In genomic region chr10:77004917-77005564, GRCh38 we compare ENCODE assay signal across 8 cellular contexts.
DNase-seq lines count a peak whose midpoint lies in the region; ATAC-seq and TF ChIP-seq lines count a peak whose summit lies in the region.

No MANE protein-coding gene starts in this region.

- H3K4me1 ChIP-seq in OCI-LY3 (ENCODE audit: low read length), result peaks cover 11% of the 10 kb centered on the region
- no peaks in the 10 kb centered on the region for H3K4me1 ChIP-seq in mucosa of descending colon (ENCODE audit: low read depth)

- intact Hi-C loops in mucosa of descending colon (cut with DNase I, micrococcal nuclease), result no loop called here

- no peaks in the 10 kb centered on the region for H3K9me3 ChIP-seq in OCI-LY3 (ENCODE audit: insufficient read depth, low read length)
- H3K9me3 ChIP-seq in mucosa of descending colon, result no peaks in the 10 kb centered on the region

- no peak overlapping the region for H3K4me2 ChIP-seq in OCI-LY3 (ENCODE audit: low read length)

- H2AFZ ChIP-seq in OCI-LY3 (ENCODE audit: low read depth, low read length), result no peak overlapping the region

- DNase-seq in DMS79 treated with DMSO at 0.1 percent for 48 hours (lab: John Stamatoyannopoulos, UW) (peak; percentile 50), epidermal melanocyte (ENCODE audit: insufficient read length, low spot score) (peak; percentile 85), mucosa of descending colon (peak in 1 of 3 donors; percentile 46), T-helper 9 cell (no peak)

- H4K20me1 ChIP-seq in OCI-LY3 (ENCODE audit: insufficient read depth, low read length), result no peaks in the 10 kb centered on the region

- ATAC-seq in HG02885 (IDR thresholded peaks at IDR 0.05; ENCODE audit: poor library complexity, unreplicated experiment) (peak; percentile 61), mucosa of descending colon (peak; percentile 54), HG02973 (IDR thresholded peaks at IDR 0.05; ENCODE audit: unreplicated experiment) (no peak), HG03097 (IDR thresholded peaks at IDR 0.05; ENCODE audit: low FRiP score, unreplicated experiment) (no peak)

- H3K4me3 ChIP-seq in OCI-LY3 (ENCODE audit: low read length), result no peak overlapping the region
- H3K4me3 ChIP-seq in mucosa of descending colon, result no peak overlapping the region

- no peaks in the 10 kb centered on the region for H3K27me3 ChIP-seq in OCI-LY3 (ENCODE audit: low read depth, low read length)

- H3K36me3 ChIP-seq in OCI-LY3 (replicated peaks; ENCODE audit: low read depth, low read length) (peaks cover 1% of the 10 kb centered on the region), mucosa of descending colon (ENCODE audit: low read depth) (no peaks in the 10 kb centered on the region)

- TF ChIP-seq CTCF in OCI-LY3 (IDR thresholded peaks at IDR 0.05; ENCODE audit: low read depth, low read length), result peak; percentile 62
- TF ChIP-seq CTCF in mucosa of descending colon (IDR thresholded peaks at IDR 0.05), result peak; percentile 26

- no peak overlapping the region for H3K27ac ChIP-seq in OCI-LY3 (ENCODE audit: low read length)

- no peaks in the 10 kb centered on the region for H3K79me2 ChIP-seq in OCI-LY3 (ENCODE audit: low read length)

- H3K9ac ChIP-seq in OCI-LY3 (ENCODE audit: low read length), result no peak overlapping the region

Comparison
In these comparisons a context has a peak if more than half of its experiments do, and no peak if none do; other contexts are left out.
1. ATAC-seq: peak in HG02885 (single experiment) and mucosa of descending colon (single experiment); none in HG02973 (single experiment) and HG03097 (single experiment).